ENCODE assay signal across 1 cellular context in the genomic region with DNA sequence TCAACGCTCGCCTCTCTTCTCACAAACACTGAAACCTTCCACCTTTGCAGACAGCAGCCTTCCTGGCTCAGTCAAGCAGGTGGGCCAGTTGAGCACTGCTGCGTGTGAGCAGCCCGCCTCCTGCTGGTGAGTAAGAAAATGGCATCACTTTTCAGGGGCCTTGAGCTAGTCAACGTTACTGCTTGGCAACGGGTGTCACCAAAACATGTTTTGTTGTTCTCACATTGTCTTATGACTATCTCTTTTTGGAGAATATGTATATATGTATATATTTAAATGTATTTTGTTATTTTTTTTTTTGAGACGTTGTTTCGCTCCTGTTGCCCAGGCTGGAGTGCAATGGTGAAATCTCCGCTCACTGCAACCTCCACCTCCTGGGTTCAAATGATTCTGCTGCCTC.
TF ChIP-seq lines count a peak whose summit lies in the region.

No MANE protein-coding gene starts in this region.

TF ChIP-seq in K562, 482 proteins besides CTCF, POLR2A, EP300 and RAD21 (continued from another document):
- peak; percentile 70; the same call in 1 of the 2 replicates for TF ChIP-seq ZNF764 (CRISPR knock-in tag; IDR thresholded peaks at IDR 0.05; ENCODE audit: low read depth)
- peak; percentile 32; the same call in 1 of the 2 replicates for TF ChIP-seq NFIC (IDR thresholded peaks at IDR 0.05)
- peak; percentile 63; the same call in 1 of the 2 replicates for TF ChIP-seq MYC (IDR thresholded peaks at IDR 0.05; ENCODE audit: low read depth, low read length)
- no peak for TF ChIP-seq MYC (CRISPR knock-in tag; IDR thresholded peaks at IDR 0.05; ENCODE audit: borderline replicate concordance, low read depth)
- TF ChIP-seq CREM (IDR thresholded peaks at IDR 0.05; ENCODE audit: low read depth) = peak; percentile 61
- no peak for TF ChIP-seq FOXK1 (CRISPR knock-in tag; IDR thresholded peaks at IDR 0.05; ENCODE audit: borderline replicate concordance)
- TF ChIP-seq TBP (optimal IDR thresholded peaks at IDR 0.05; ENCODE audit: low read depth, low read length) = peak; percentile 27
- peak; percentile 62; the same call in 1 of the 2 replicates for TF ChIP-seq RB1 (IDR thresholded peaks at IDR 0.05; ENCODE audit: low read depth)
- peak; percentile 39; the same call in 1 of the 2 replicates for TF ChIP-seq ZBTB7A (IDR thresholded peaks at IDR 0.05; ENCODE audit: borderline replicate concordance, control insufficient read depth, low read depth, low read length)
- TF ChIP-seq ELF1 (tag; IDR thresholded peaks at IDR 0.05) = no peak
- TF ChIP-seq, protein P1, sequence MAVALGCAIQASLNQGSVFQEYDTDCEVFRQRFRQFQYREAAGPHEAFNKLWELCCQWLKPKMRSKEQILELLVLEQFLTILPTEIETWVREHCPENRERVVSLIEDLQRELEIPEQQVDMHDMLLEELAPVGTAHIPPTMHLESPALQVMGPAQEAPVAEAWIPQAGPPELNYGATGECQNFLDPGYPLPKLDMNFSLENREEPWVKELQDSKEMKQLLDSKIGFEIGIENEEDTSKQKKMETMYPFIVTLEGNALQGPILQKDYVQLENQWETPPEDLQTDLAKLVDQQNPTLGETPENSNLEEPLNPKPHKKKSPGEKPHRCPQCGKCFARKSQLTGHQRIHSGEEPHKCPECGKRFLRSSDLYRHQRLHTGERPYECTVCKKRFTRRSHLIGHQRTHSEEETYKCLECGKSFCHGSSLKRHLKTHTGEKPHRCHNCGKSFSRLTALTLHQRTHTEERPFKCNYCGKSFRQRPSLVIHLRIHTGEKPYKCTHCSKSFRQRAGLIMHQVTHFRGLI (CRISPR knock-in tag; IDR thresholded peaks at IDR 0.05) = no peak
- TF ChIP-seq HDGF (IDR thresholded peaks at IDR 0.05) = 0 out of 2 replicates have a peak, but pooled peaks have one; percentile 70
- TF ChIP-seq RCOR1 (IDR thresholded peaks at IDR 0.05; ENCODE audit: borderline replicate concordance in 1 of 2, low read depth in 2 of 2, low read length in 2 of 2) = 0 out of 4 replicates have a peak, but pooled peaks of 1 of the 2 experiments have one; percentile 31
- 0 out of 2 replicates have a peak, but pooled peaks have one; percentile 32 for TF ChIP-seq MAX (CRISPR knock-in tag; IDR thresholded peaks at IDR 0.05)
- TF ChIP-seq YY1 (IDR thresholded peaks at IDR 0.05; ENCODE audit: borderline replicate concordance in 1 of 3, control insufficient read depth in 1 of 3, extremely low read depth in 1 of 3, insufficient read depth in 3 of 3, insufficient read length in 1 of 3, insufficient replicate concordance in 2 of 3, low read depth in 1 of 3, low read length in 2 of 3) = peak in 2 of 3 experiments; percentile 25 to 50
- no peak for TF ChIP-seq CREB3 (tag; conservative IDR thresholded peaks at IDR 0.05; ENCODE audit: low read depth)
- peak; percentile 42; the same call in 1 of the 2 replicates for TF ChIP-seq ETV5 (CRISPR knock-in tag; IDR thresholded peaks at IDR 0.05; ENCODE audit: low read depth)
- peak; percentile 85 for TF ChIP-seq CC2D1A (IDR thresholded peaks at IDR 0.05)
- TF ChIP-seq KLF16 (IDR thresholded peaks at IDR 0.05) = peak; percentile 61; the same call in 1 of the 2 replicates
- TF ChIP-seq CBX5 (IDR thresholded peaks at IDR 0.05; ENCODE audit: borderline replicate concordance, low read depth) = 0 out of 2 replicates have a peak, but pooled peaks have one; percentile 12
- TF ChIP-seq, protein P2, sequence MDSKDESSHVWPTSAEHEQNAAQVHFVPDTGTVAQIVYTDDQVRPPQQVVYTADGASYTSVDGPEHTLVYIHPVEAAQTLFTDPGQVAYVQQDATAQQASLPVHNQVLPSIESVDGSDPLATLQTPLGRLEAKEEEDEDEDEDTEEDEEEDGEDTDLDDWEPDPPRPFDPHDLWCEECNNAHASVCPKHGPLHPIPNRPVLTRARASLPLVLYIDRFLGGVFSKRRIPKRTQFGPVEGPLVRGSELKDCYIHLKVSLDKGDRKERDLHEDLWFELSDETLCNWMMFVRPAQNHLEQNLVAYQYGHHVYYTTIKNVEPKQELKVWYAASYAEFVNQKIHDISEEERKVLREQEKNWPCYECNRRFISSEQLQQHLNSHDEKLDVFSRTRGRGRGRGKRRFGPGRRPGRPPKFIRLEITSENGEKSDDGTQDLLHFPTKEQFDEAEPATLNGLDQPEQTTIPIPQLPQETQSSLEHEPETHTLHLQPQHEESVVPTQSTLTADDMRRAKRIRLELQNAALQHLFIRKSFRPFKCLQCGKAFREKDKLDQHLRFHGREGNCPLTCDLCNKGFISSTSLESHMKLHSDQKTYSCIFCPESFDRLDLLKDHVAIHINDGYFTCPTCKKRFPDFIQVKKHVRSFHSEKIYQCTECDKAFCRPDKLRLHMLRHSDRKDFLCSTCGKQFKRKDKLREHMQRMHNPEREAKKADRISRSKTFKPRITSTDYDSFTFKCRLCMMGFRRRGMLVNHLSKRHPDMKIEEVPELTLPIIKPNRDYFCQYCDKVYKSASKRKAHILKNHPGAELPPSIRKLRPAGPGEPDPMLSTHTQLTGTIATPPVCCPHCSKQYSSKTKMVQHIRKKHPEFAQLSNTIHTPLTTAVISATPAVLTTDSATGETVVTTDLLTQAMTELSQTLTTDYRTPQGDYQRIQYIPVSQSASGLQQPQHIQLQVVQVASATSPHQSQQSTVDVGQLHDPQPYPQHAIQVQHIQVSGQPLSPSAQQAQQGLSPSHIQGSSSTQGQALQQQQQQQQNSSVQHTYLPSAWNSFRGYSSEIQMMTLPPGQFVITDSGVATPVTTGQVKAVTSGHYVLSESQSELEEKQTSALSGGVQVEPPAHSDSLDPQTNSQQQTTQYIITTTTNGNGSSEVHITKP (IDR thresholded peaks at IDR 0.05; ENCODE audit: partially characterized antibody) = peak; percentile 60
- TF ChIP-seq SMARCA4 (IDR thresholded peaks at IDR 0.05) = no peak
